ENCODE assay signal across 24 cellular contexts in the genomic region with DNA sequence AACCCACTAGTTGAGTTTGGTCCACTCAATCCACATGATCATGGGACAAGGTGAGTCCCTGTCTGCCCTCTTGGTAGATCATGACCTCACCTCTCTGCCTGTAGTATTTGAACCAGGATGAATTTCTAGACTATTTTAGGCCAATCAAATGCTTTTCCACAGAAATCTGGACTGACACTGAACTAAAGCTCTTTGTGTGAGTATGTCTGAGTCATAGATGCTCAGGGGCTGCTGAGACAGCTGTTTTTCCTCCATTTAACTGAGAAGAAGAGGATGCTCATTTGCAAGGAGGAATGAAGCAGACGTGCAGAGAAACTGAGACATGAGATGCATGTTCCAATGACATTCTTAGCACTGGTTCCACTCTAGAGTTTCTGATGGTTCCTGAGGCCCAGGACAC.
DNase-seq lines count a peak whose midpoint lies in the region; ATAC-seq and TF ChIP-seq lines count a peak whose summit lies in the region.
"Had no signal": no experiment of that assay in that cellular context is flagged by ENCODE, and none has a peak within 500 bp of the region (broad histone marks: within the 10 kb centered on the region; RNA-seq: fewer than 3 reads in every experiment).

No MANE protein-coding gene starts in this region.

- H2AFZ ChIP-seq in mammary epithelial cell (ENCODE audit: low read depth, low read length) (no peak overlapping the region), mesenchymal stem cell (ENCODE audit: low read depth, low read length) (no peak overlapping the region)

- H4K8ac ChIP-seq in mesenchymal stem cell (ENCODE audit: low read length) = no peak overlapping the region

- H3K4me1 ChIP-seq in mammary epithelial cell (ENCODE audit: insufficient read depth, low read length) = no peaks in the 10 kb centered on the region
- H3K4me1 ChIP-seq in mesenchymal stem cell (ENCODE audit: control insufficient read depth, insufficient read depth, low read depth, low read length) = no peaks in the 10 kb centered on the region
- H3K4me1 ChIP-seq: tibial nerve had no signal

- H4K20me1 ChIP-seq in mammary epithelial cell (ENCODE audit: insufficient read depth, low read length) = no peaks in the 10 kb centered on the region

- H3K4me2 ChIP-seq in mammary epithelial cell (ENCODE audit: insufficient read depth, low read depth, low read length) = no peak overlapping the region
- H3K4me2 ChIP-seq in mesenchymal stem cell (ENCODE audit: low read length, poor library complexity, severe bottlenecking) = no peak overlapping the region

- CTCF ChIA-PET in mammary epithelial cell (lab: Charles Lee; ENCODE audit: low non-redundant PET) = no interaction called here
- CTCF ChIA-PET in activated naive CD4-positive, alpha-beta T cell treated with anti-CD3 and anti-CD28 coated beads, Interleukin-2, amount 10 ng/mL, durations not matched to agents 7 days and 5 days (lab: Charles Lee) = no interaction called here

- H3K9me3 ChIP-seq in mammary epithelial cell (replicated peaks; ENCODE audit: insufficient read depth, low read length) = no peaks in the 10 kb centered on the region
- H3K9me3 ChIP-seq in mesenchymal stem cell (ENCODE audit: control insufficient read depth, low read length) = no peaks in the 10 kb centered on the region
- H3K9me3 ChIP-seq: mucosa of descending colon, tibial nerve had no signal

- no peaks in the 10 kb centered on the region for H3K36me3 ChIP-seq in mammary epithelial cell (ENCODE audit: insufficient read depth, low read length)
- H3K36me3 ChIP-seq in mesenchymal stem cell (ENCODE audit: control insufficient read depth in 1 of 2, insufficient read depth in 2 of 2, low read depth in 1 of 2, low read length in 2 of 2) = no peaks in the 10 kb centered on the region
- H3K36me3 ChIP-seq: tibial nerve had no signal

- dilution Hi-C loops in mammary epithelial cell (cut with HindIII; ENCODE audit: low sequenced_read_pairs) = no loop called here

- H2AK5ac ChIP-seq in mesenchymal stem cell (ENCODE audit: low read length, severe bottlenecking) = no peak overlapping the region

- no peak overlapping the region for H4K91ac ChIP-seq in mesenchymal stem cell (ENCODE audit: low read length)

- intact Hi-C loops in mammary epithelial cell (cut with micrococcal nuclease) = no loop called here

- no peak overlapping the region for H3K27ac ChIP-seq in mammary epithelial cell (ENCODE audit: insufficient read depth, low read depth, low read length)
- H3K27ac ChIP-seq in mesenchymal stem cell (ENCODE audit: low read length, poor library complexity, severe bottlenecking) = no peak overlapping the region
- H3K27ac ChIP-seq: HL-60, tibial nerve had no signal

- H3K4ac ChIP-seq in mesenchymal stem cell (ENCODE audit: low read depth in 1 of 2, low read length in 2 of 2) = no peak overlapping the region

- H3K36me3 Mint-ChIP-seq in activated naive CD4-positive, alpha-beta T cell treated with anti-CD3 and anti-CD28 coated beads, Interleukin-2, amount 10 ng/mL, durations not matched to agents 7 days and 5 days = no peaks in the 10 kb centered on the region
- H3K36me3 Mint-ChIP-seq: CD8-positive, alpha-beta memory T cell had no signal

- H3K79me1 ChIP-seq in mesenchymal stem cell (replicated peaks; ENCODE audit: low read length, poor library complexity, severe bottlenecking) = no peaks in the 10 kb centered on the region

- no peak overlapping the region for H2BK120ac ChIP-seq in mesenchymal stem cell (ENCODE audit: low read depth, low read length)

- H2BK5ac ChIP-seq in mesenchymal stem cell (ENCODE audit: low read depth, low read length, poor library complexity, severe bottlenecking) = no peak overlapping the region

- H3K4me3 Mint-ChIP-seq in activated naive CD4-positive, alpha-beta T cell treated with anti-CD3 and anti-CD28 coated beads, Interleukin-2, amount 10 ng/mL, durations not matched to agents 7 days and 5 days = no peak overlapping the region
- H3K4me3 Mint-ChIP-seq: CD8-positive, alpha-beta memory T cell had no signal

- no peak overlapping the region for H3K14ac ChIP-seq in mesenchymal stem cell (ENCODE audit: low read length in 2 of 2)

- DNase-seq in AG08396 (ENCODE audit: low spot score) (peak; percentile 22), HT1080 (ENCODE audit: low read depth) (peak; percentile 56), mammary epithelial cell (peak; percentile 8), mesenchymal stem cell (peak; percentile 13), NCI-H510A (lab: John Stamatoyannopoulos, UW) (no peak), NCI-H1694 (lab: John Stamatoyannopoulos, UW) (no peak)
- DNase-seq in activated naive CD4-positive, alpha-beta T cell treated with anti-CD3 and anti-CD28 coated beads, Interleukin-2, amount 10 ng/mL, durations not matched to agents 7 days and 5 days = no peak
- DNase-seq: ACHN; activated CD4-positive, CD25-positive, alpha-beta regulatory T cell; activated effector memory CD4-positive, alpha-beta T cell treated with anti-CD3 and anti-CD28 coated beads, Interleukin-2, amount 50 U/mL, for 16 hours; amniotic stem cell; CD8-positive, alpha-beta memory T cell; DND-41; H7; mucosa of descending colon; NCI-H524 treated with DMSO at 0.1 percent for 48 hours; nucleus accumbens; right cardiac atrium; SHP77 treated with DMSO at 0.1 percent for 48 hours; stimulated activated naive CD4-positive, alpha-beta T cell treated with Interleukin-2 at 50 U/mL for 16 hours had no signal

- no peaks in the 10 kb centered on the region for H3K27me3 Mint-ChIP-seq in activated naive CD4-positive, alpha-beta T cell treated with anti-CD3 and anti-CD28 coated beads, Interleukin-2, amount 10 ng/mL, durations not matched to agents 7 days and 5 days
- H3K27me3 Mint-ChIP-seq: CD8-positive, alpha-beta memory T cell had no signal

- H3K9ac ChIP-seq in mammary epithelial cell (ENCODE audit: insufficient read depth, low read length) (no peak overlapping the region), mesenchymal stem cell (ENCODE audit: low read length) (no peak overlapping the region)

- H2BK12ac ChIP-seq in mesenchymal stem cell (ENCODE audit: low read length in 2 of 2) = no peak overlapping the region

- no peak overlapping the region for H3K23ac ChIP-seq in mesenchymal stem cell (ENCODE audit: low read length in 2 of 2)

- in situ Hi-C loops in mammary epithelial cell (cut with MboI; ENCODE audit: low sequenced_read_pairs in 2 of 2) = no loop called here

- peaks cover 4% of the 10 kb centered on the region for H3K9me3 Mint-ChIP-seq in activated naive CD4-positive, alpha-beta T cell treated with anti-CD3 and anti-CD28 coated beads, Interleukin-2, amount 10 ng/mL, durations not matched to agents 7 days and 5 days

- H3K4me3 ChIP-seq in mammary epithelial cell (replicated peaks in 1 of 3; ENCODE audit: insufficient read depth in 1 of 3, low read depth in 2 of 3, low read length in 3 of 3) (no peak overlapping the region), mesenchymal stem cell (ENCODE audit: insufficient read depth in 1 of 2, low read depth in 1 of 2, low read length in 2 of 2) (no peak overlapping the region)
- H3K4me3 ChIP-seq: K562, mucosa of descending colon, tibial nerve had no signal

- no peak for ATAC-seq in GM18870 (IDR thresholded peaks at IDR 0.05; ENCODE audit: unreplicated experiment)
- ATAC-seq: K562, mucosa of descending colon, right cardiac atrium had no signal

- H3K27me3 ChIP-seq in mammary epithelial cell (ENCODE audit: insufficient read depth, low read length) (peaks cover under 1% of the 10 kb centered on the region), mesenchymal stem cell (ENCODE audit: control insufficient read depth in 1 of 2, insufficient read depth in 1 of 2, low read length in 2 of 2) (no peaks in the 10 kb centered on the region)
- H3K27me3 ChIP-seq: tibial nerve had no signal

- no peaks in the 10 kb centered on the region for H3K79me2 ChIP-seq in mammary epithelial cell (ENCODE audit: insufficient read depth, low read length)

- H3K4me1 Mint-ChIP-seq in activated naive CD4-positive, alpha-beta T cell treated with anti-CD3 and anti-CD28 coated beads, Interleukin-2, amount 10 ng/mL, durations not matched to agents 7 days and 5 days = no peaks in the 10 kb centered on the region
- H3K4me1 Mint-ChIP-seq: CD8-positive, alpha-beta memory T cell had no signal

- WGBS in mammary epithelial cell (ENCODE audit: low coverage, missing lambda C conversion rate) = 38% methylated on average over 1 of the region's 1 CpG
- WGBS in mesenchymal stem cell = 63% methylated on average over 1 of the region's 1 CpG

- H3K27ac Mint-ChIP-seq in activated naive CD4-positive, alpha-beta T cell treated with anti-CD3 and anti-CD28 coated beads, Interleukin-2, amount 10 ng/mL, durations not matched to agents 7 days and 5 days = no peak overlapping the region
- H3K27ac Mint-ChIP-seq: CD8-positive, alpha-beta memory T cell had no signal

- BruUV-seq in mammary epithelial cell (replicated peaks; lab: Mats Ljungman, UMichigan) = no TSS peak

- no peak overlapping the region for H2BK15ac ChIP-seq in mesenchymal stem cell (ENCODE audit: low read depth, poor library complexity, severe bottlenecking)

- no peak overlapping the region for H3K18ac ChIP-seq in mesenchymal stem cell (ENCODE audit: low read depth in 1 of 2, low read length in 2 of 2)

- TF ChIP-seq CTCF in mammary epithelial cell (conservative IDR thresholded peaks at IDR 0.05 in 1 of 2, IDR thresholded peaks at IDR 0.05 in 1 of 2; ENCODE audit: extremely low read depth in 1 of 2, insufficient read depth in 1 of 2, low read depth in 1 of 2, low read length in 2 of 2) = no peak

Comparison
In these comparisons a context has a peak if more than half of its experiments do, and no peak if none do; other contexts are left out.
1. DNase-seq: peak in AG08396 (single experiment), HT1080 (single experiment), mammary epithelial cell (single experiment) and mesenchymal stem cell (single experiment); none in activated naive CD4-positive, alpha-beta T cell treated with anti-CD3 and anti-CD28 coated beads, Interleukin-2, amount 10 ng/mL, durations not matched to agents 7 days and 5 days (single experiment), NCI-H510A (single experiment) and NCI-H1694 (single experiment).